In the genomic region with DNA sequence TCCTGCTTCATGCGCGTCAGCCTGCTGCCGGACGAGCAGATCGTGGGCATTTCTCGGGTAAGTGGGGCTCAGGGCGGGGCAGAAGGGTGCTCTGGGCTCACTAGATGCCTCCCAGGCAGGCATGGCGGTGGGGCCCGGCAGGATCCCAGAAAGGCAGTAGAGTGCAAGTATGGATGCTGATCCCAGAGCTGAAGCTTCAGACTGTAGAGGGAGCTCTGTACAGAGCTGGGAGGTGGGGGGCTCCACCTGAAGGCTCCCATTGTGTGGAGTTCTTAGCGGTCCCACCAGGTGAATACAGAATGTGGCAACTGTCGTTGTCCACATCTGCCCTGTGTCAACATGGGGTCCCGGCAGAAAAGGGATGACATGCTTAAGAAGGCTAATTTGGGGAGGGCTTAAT, we compare ENCODE assay signal across 25 cellular contexts. TPM values are rescaled to one million over a fixed set of nuclear protein-coding genes. Genes with fewer than 3 reads are reported as not detected.
DNase-seq lines count a peak whose midpoint lies in the region; ATAC-seq, FAIRE-seq and TF ChIP-seq lines count a peak whose summit lies in the region.
"Had no signal": no experiment of that assay in that cellular context is flagged by ENCODE, and none has a peak within 500 bp of the region (broad histone marks: within the 10 kb centered on the region; RNA-seq: fewer than 3 reads in every experiment).

No MANE protein-coding gene starts in this region.

- WGBS in H1 (ENCODE audit: extremely low coverage in 1 of 2, insufficient coverage in 1 of 2, insufficient read length in 1 of 2, insufficient replicate concordance in 2 of 2, low coverage in 1 of 2, low lambda C conversion rate in 2 of 2, missing lambda C conversion rate in 1 of 2), 2 experiments: 93% methylated on average over 12 of the region's 12 CpGs; no CpG with 5 or more reads in 1 of the 2 experiments

- FAIRE-seq in H1 (lab: Jason Lieb, UNC): no peak
- no peak for FAIRE-seq in D721Med (lab: Jason Lieb, UNC)

- no peak overlapping the region for H3K23ac ChIP-seq in H1 (ENCODE audit: insufficient read length)

- peak overlapping the region; percentile 50; the same call in 1 of the 2 replicates for H2BK12ac ChIP-seq in H1 (ENCODE audit: low read depth, low read length)

- no peak overlapping the region; the same call in 1 of the 2 replicates for H2BK5ac ChIP-seq in H1 (ENCODE audit: low read depth, low read length)

- H4K8ac ChIP-seq in H1 (ENCODE audit: extremely low read depth, insufficient read depth, low read length): no peak overlapping the region; the same call in 1 of the 2 replicates

- H3K9me2 ChIP-seq in GM23338 (ENCODE audit: insufficient read depth): no peaks in the 10 kb centered on the region

- POLR2A ChIA-PET in H1 (lab: Charles Lee; ENCODE audit: partially characterized antibody): no interaction called here

- H3K9ac ChIP-seq in OCI-LY3 (ENCODE audit: low read length): no peak overlapping the region
- H3K9ac ChIP-seq in H1 (replicated peaks in 1 of 4; ENCODE audit: extremely low read depth in 1 of 4, low read depth in 3 of 4, low read length in 3 of 4): no peak overlapping the region

- H3K56ac ChIP-seq in H1 (replicated peaks; ENCODE audit: insufficient read length, low read depth, low read length): no peak overlapping the region

- peak overlapping the region; percentile 92; the same call in 1 of the 2 replicates for H2BK15ac ChIP-seq in H1 (ENCODE audit: low read length)

- no peaks in the 10 kb centered on the region for H3K9me3 Mint-ChIP-seq in GM23338
- no peaks in the 10 kb centered on the region for H3K9me3 Mint-ChIP-seq in neural crest cell

- CTCF ChIA-PET in H1 (lab: Charles Lee; ENCODE audit: partially characterized antibody): interaction anchor here (0.7 to 7.0 kb wide), 8 partner anchors 9 to 32 kb away, joined by 3 to 69 read pairs (median 3); no protein-coding TSS in a partner anchor

- peak overlapping the region; percentile 42 for H4K91ac ChIP-seq in H1 (replicated peaks; ENCODE audit: insufficient read length, low read length)

- TF ChIP-seq EP300 in H1 (IDR thresholded peaks at IDR 0.05; ENCODE audit: borderline replicate concordance in 1 of 2, low read depth in 2 of 2, low read length in 2 of 2): no peak

- 0 out of 2 replicates have a peak overlapping the region, but pooled peaks have one; percentile 53 for H2AK5ac ChIP-seq in H1 (ENCODE audit: low read depth, low read length)

- H3K27me3 Mint-ChIP-seq in GM23338 (ENCODE audit: insufficient read depth, low read depth, poor library complexity): peaks cover under 1% of the 10 kb centered on the region
- no peaks in the 10 kb centered on the region for H3K27me3 Mint-ChIP-seq in neural crest cell (ENCODE audit: low read depth)

- H3K27ac ChIP-seq in GM23338 (ENCODE audit: low read depth) (no peak overlapping the region), OCI-LY3 (ENCODE audit: low read length) (no peak overlapping the region), H1 (ENCODE audit: low read depth, low read length) (no peak overlapping the region)
- H3K27ac ChIP-seq: Peyer's patch had no signal

- no peaks in the 10 kb centered on the region for H3K9me3 ChIP-seq in OCI-LY3 (ENCODE audit: insufficient read depth, low read length)
- H3K9me3 ChIP-seq in H1 (ENCODE audit: insufficient read depth in 2 of 2, low read depth in 1 of 2, low read length in 1 of 2): no peaks in the 10 kb centered on the region
- H3K9me3 ChIP-seq in MG63: no peaks in the 10 kb centered on the region
- H3K9me3 ChIP-seq: BE2C, Peyer's patch had no signal

- H3K79me1 ChIP-seq in H1 (ENCODE audit: low read depth, low read length): no peaks in the 10 kb centered on the region

- H3K18ac ChIP-seq in H1 (ENCODE audit: extremely low read depth, low read length): no peak overlapping the region

- H3K4me2 ChIP-seq in GM23338 (no peak overlapping the region), OCI-LY3 (ENCODE audit: low read length) (no peak overlapping the region), H1 (ENCODE audit: insufficient read depth in 1 of 2, low read depth in 2 of 2, low read length in 2 of 2) (no peak overlapping the region)

- peak; percentile 16 to 42; a peak in 2 of 4 replicates for TF ChIP-seq CTCF in GM23338 (conservative IDR thresholded peaks at IDR 0.05; ENCODE audit: low read depth in 2 of 2)
- 0 out of 2 replicates have a peak, but pooled peaks have one; percentile 5 for TF ChIP-seq CTCF in OCI-LY3 (IDR thresholded peaks at IDR 0.05; ENCODE audit: low read depth, low read length)
- peak in 1 of 3 experiments; percentile 1; a peak in 1 of 4 replicates for TF ChIP-seq CTCF in H1 (IDR thresholded peaks at IDR 0.05; ENCODE audit: control extremely low read depth in 1 of 3, insufficient read depth in 1 of 3, low read depth in 1 of 3, low read length in 3 of 3)
- TF ChIP-seq CTCF in neural crest cell (conservative IDR thresholded peaks at IDR 0.05): no peak
- no peak for TF ChIP-seq CTCF in D721Med (IDR thresholded peaks at IDR 0.05; ENCODE audit: insufficient read depth, missing control alignments)

- no peak overlapping the region for H2BK20ac ChIP-seq in H1 (ENCODE audit: low read length)

- no peaks in the 10 kb centered on the region for H3K23me2 ChIP-seq in H1 (ENCODE audit: low read depth, low read length)

- no peaks in the 10 kb centered on the region for H4K20me1 ChIP-seq in GM23338 (replicated peaks; ENCODE audit: insufficient read depth)
- no peaks in the 10 kb centered on the region for H4K20me1 ChIP-seq in OCI-LY3 (ENCODE audit: insufficient read depth, low read length)
- H4K20me1 ChIP-seq in H1 (replicated peaks in 1 of 2; ENCODE audit: control insufficient read depth in 1 of 2, insufficient read depth in 2 of 2, low read length in 2 of 2): peaks cover 0 to 2% of the 10 kb centered on the region in 2 experiments

- H3K27me3 ChIP-seq in GM23338 (ENCODE audit: insufficient read depth) (no peaks in the 10 kb centered on the region), OCI-LY3 (ENCODE audit: low read depth, low read length) (peaks cover 17% of the 10 kb centered on the region), H1 (replicated peaks in 1 of 4; ENCODE audit: control insufficient read depth in 3 of 4, extremely low read depth in 1 of 4, insufficient read depth in 3 of 4, low read length in 3 of 4) (no peaks in the 10 kb centered on the region), MG63 (no peaks in the 10 kb centered on the region)
- H3K27me3 ChIP-seq: BE2C, Peyer's patch had no signal

- H3K4me3 Mint-ChIP-seq in GM23338 (no peak overlapping the region), neural crest cell (no peak overlapping the region)
- H3K4me3 Mint-ChIP-seq: CD14-positive monocyte had no signal

- no peak overlapping the region for H3K27ac Mint-ChIP-seq in GM23338
- peak overlapping the region; percentile 12 for H3K27ac Mint-ChIP-seq in neural crest cell (ENCODE audit: unreplicated experiment)

- H3K36me3 Mint-ChIP-seq in GM23338 (ENCODE audit: low read depth) (no peaks in the 10 kb centered on the region), neural crest cell (ENCODE audit: low read depth) (no peaks in the 10 kb centered on the region)
- H3K36me3 Mint-ChIP-seq: CD14-positive monocyte had no signal

- H3K4me1 ChIP-seq in GM23338 (ENCODE audit: insufficient read depth) (no peaks in the 10 kb centered on the region), OCI-LY3 (ENCODE audit: low read length) (peaks cover 30% of the 10 kb centered on the region), H1 (replicated peaks in 1 of 4; ENCODE audit: control insufficient read depth in 3 of 4, insufficient read depth in 4 of 4, low read length in 3 of 4) (no peaks in the 10 kb centered on the region; a peak in 1 of 7 replicates)
- H3K4me1 ChIP-seq: BE2C, Peyer's patch had no signal

- H3K79me2 ChIP-seq in GM23338 (replicated peaks; ENCODE audit: insufficient read depth): no peaks in the 10 kb centered on the region
- peaks cover 7% of the 10 kb centered on the region for H3K79me2 ChIP-seq in OCI-LY3 (ENCODE audit: low read length)
- no peaks in the 10 kb centered on the region for H3K79me2 ChIP-seq in H1 (ENCODE audit: control insufficient read depth in 1 of 2, insufficient read depth in 2 of 2, low read length in 2 of 2)

- H3K4me1 Mint-ChIP-seq in GM23338 (no peaks in the 10 kb centered on the region), neural crest cell (no peaks in the 10 kb centered on the region)
- H3K4me1 Mint-ChIP-seq: CD14-positive monocyte had no signal

- H3F3A ChIP-seq in GM23338 (replicated peaks; ENCODE audit: low read depth): no peaks in the 10 kb centered on the region

- TF ChIP-seq POLR2A in H1 (IDR thresholded peaks at IDR 0.05; ENCODE audit: control extremely low read depth in 1 of 2, low read depth in 2 of 2, low read length in 2 of 2): no peak

- TF ChIP-seq RAD21 in H1 (IDR thresholded peaks at IDR 0.05 in 1 of 2, conservative IDR thresholded peaks at IDR 0.05 in 1 of 2; ENCODE audit: low read depth in 2 of 2, low read length in 2 of 2): no peak

- ATAC-seq in GM23338 (peak; percentile 73), GM21786 (IDR thresholded peaks at IDR 0.05; ENCODE audit: unreplicated experiment) (no peak)

- H2AFZ ChIP-seq in GM23338 (no peak overlapping the region), OCI-LY3 (ENCODE audit: low read depth, low read length) (no peak overlapping the region), H1 (ENCODE audit: low read length) (no peak overlapping the region)

- H3K4ac ChIP-seq in H1 (replicated peaks; ENCODE audit: insufficient read length, low read depth, low read length): no peak overlapping the region

- DNase-seq in GM23338 (ENCODE audit: low spot score) (no peak), H1 (ENCODE audit: low read depth in 1 of 2, low spot score in 2 of 2) (no peak), neural crest cell (ENCODE audit: low read depth, low spot score) (no peak), D721Med (ENCODE audit: insufficient read length, low spot score) (no peak), MG63 (no peak)
- DNase-seq in activated CD4-positive, alpha-beta T cell treated with anti-CD3 and anti-CD28 coated beads, Interleukin-2, amount 50 U/mL, for 4 hours: no peak
- DNase-seq: 8988T, ACHN, BE2C, Calu3, DMS153, DND-41, GOT3, Kasumi-1, NCI-H1105 treated with DMSO at 0.1 percent for 48 hours, NCI-H1694, NCI-H2029 treated with DMSO at 0.1 percent for 48 hours, NCI-H2227 treated with DMSO at 0.1 percent for 48 hours, NCI-H526 treated with DMSO at 0.1 percent for 48 hours, Peyer's patch, SHP77 treated with DMSO at 0.1 percent for 48 hours had no signal

- H3K14ac ChIP-seq in H1 (ENCODE audit: insufficient read length): no peak overlapping the region

- no peak overlapping the region for H3K4me3 ChIP-seq in GM23338
- no peak overlapping the region for H3K4me3 ChIP-seq in OCI-LY3 (ENCODE audit: low read length)
- H3K4me3 ChIP-seq in H1 (ENCODE audit: extremely low read depth in 1 of 4, insufficient read depth in 2 of 4, low read depth in 3 of 4, low read length in 4 of 4): no peak overlapping the region
- H3K4me3 ChIP-seq in MG63: no peak overlapping the region
- H3K4me3 ChIP-seq: Peyer's patch had no signal

- no peaks in the 10 kb centered on the region for H3K36me3 ChIP-seq in GM23338 (ENCODE audit: insufficient read depth)
- no peaks in the 10 kb centered on the region for H3K36me3 ChIP-seq in OCI-LY3 (replicated peaks; ENCODE audit: low read depth, low read length)
- no peaks in the 10 kb centered on the region for H3K36me3 ChIP-seq in H1 (ENCODE audit: control insufficient read depth in 2 of 4, insufficient read depth in 4 of 4, low read length in 3 of 4)
- no peaks in the 10 kb centered on the region for H3K36me3 ChIP-seq in MG63
- H3K36me3 ChIP-seq: BE2C, Peyer's patch had no signal

- no peak overlapping the region for H2BK120ac ChIP-seq in H1 (replicated peaks; ENCODE audit: low read depth, low read length)

- H4K5ac ChIP-seq in H1 (ENCODE audit: insufficient read length, low read depth, low read length): no peak overlapping the region

RNA-seq across cellular contexts. Expression of gene RHOD, which starts 16.5 kb away (rescaled TPM):
- 16.2 and 16.7 TPM in 2 replicates for total RNA-seq in GM23338 (2014; rRNA removed; shearing (Covaris generic))
- polyA plus RNA-seq in GM23338 (2016; fragmentation: Nextera tagmentation; extraction: Ambion mirVana) (12.7 and 13.8 TPM in 2 replicates), H1 (2011; rRNA removed) (17.6 and 23.7 TPM in 2 replicates)
- 10.5 and 12.1 TPM in 2 replicates for total RNA-seq in H1 (2021; fragmentation: NEBNext Ultra II Directional; extraction: Animal tissue kit (Norgen Biotek cat#: 25700))
- 19.2 TPM for polyA plus RNA-seq in H1 (2011; cell fraction: cytosol; rRNA removed)
- 14.9 TPM for polyA plus RNA-seq in H1 (2011; cell fraction: nucleus; rRNA removed)
- 5.0 to 14.1 TPM (median 11.5 TPM) in 4 replicates for polyA plus RNA-seq in H1 (2012, experiment 1 of 2)
- polyA plus RNA-seq in H1 (2012, experiment 2 of 2): 9.3 TPM
- 9.9 TPM for polyA plus RNA-seq in H1 (2013, experiment 1 of 2)
- polyA plus RNA-seq in H1 (2013, experiment 2 of 2): 10.5 TPM
- polyA minus RNA-seq in H1 (2011; rRNA and poly(A)+ RNA removed): 3.1 and 3.4 TPM in 2 replicates
- polyA minus RNA-seq in H1 (2011; cell fraction: cytosol; rRNA and poly(A)+ RNA removed): 5.1 TPM
- 3.1 TPM for polyA minus RNA-seq in H1 (2011; cell fraction: nucleus; rRNA and poly(A)+ RNA removed)
- total RNA-seq in neural crest cell: 1.7 and 2.1 TPM in 2 replicates
- total RNA-seq in MG63 (2014; rRNA removed; shearing (Covaris generic); ENCODE audit: low replicate concordance): 27.9 and 85.6 TPM in 2 replicates
- total RNA-seq: OCI-LY7 had no signal
- polyA plus RNA-seq: CD14-positive monocyte had no signal

RNA-seq across cellular contexts. Expression of gene SYT12, which starts 17.2 kb away (rescaled TPM):
- total RNA-seq in GM23338 (2014; rRNA removed; shearing (Covaris generic)): 2.5 and 3.1 TPM in 2 replicates
- polyA plus RNA-seq in GM23338 (2016; fragmentation: Nextera tagmentation; extraction: Ambion mirVana) (0.92 TPM in 2 replicates), H1 (2011; rRNA removed) (1.4 and 1.9 TPM in 2 replicates)
- total RNA-seq in H1 (2021; fragmentation: NEBNext Ultra II Directional; extraction: Animal tissue kit (Norgen Biotek cat#: 25700)): 2.8 and 3.3 TPM in 2 replicates
- 2.3 TPM for polyA plus RNA-seq in H1 (2011; cell fraction: cytosol; rRNA removed)
- polyA plus RNA-seq in H1 (2011; cell fraction: nucleus; rRNA removed): 3.6 TPM
- polyA plus RNA-seq in H1 (2012, experiment 1 of 2): 1.5 to 3.5 TPM (median 2.3 TPM) in 4 replicates
- polyA plus RNA-seq in H1 (2012, experiment 2 of 2): 1.3 TPM
- polyA plus RNA-seq in H1 (2013, experiment 1 of 2): 1.9 TPM
- 1.7 TPM for polyA plus RNA-seq in H1 (2013, experiment 2 of 2)
- 1.7 and 2.9 TPM in 2 replicates for polyA minus RNA-seq in H1 (2011; rRNA and poly(A)+ RNA removed)
- polyA minus RNA-seq in H1 (2011; cell fraction: cytosol; rRNA and poly(A)+ RNA removed): 2.6 TPM
- polyA minus RNA-seq in H1 (2011; cell fraction: nucleus; rRNA and poly(A)+ RNA removed): 3.4 TPM
- 0.44 and 0.48 TPM in 2 replicates for total RNA-seq in neural crest cell
- total RNA-seq in MG63 (2014; rRNA removed; shearing (Covaris generic); ENCODE audit: low replicate concordance): 0.54 and 1.2 TPM in 2 replicates
- polyA plus RNA-seq: CD14-positive monocyte had no signal

Comparison
In these comparisons a context has a peak if more than half of its experiments do, and no peak if none do; other contexts are left out.
1. CTCF ChIP-seq: peak in GM23338 (2 of 2) and OCI-LY3 (single experiment); none in neural crest cell (single experiment) and D721Med (single experiment).